12 cellular contexts compared by ENCODE assay signal in the genomic region with DNA sequence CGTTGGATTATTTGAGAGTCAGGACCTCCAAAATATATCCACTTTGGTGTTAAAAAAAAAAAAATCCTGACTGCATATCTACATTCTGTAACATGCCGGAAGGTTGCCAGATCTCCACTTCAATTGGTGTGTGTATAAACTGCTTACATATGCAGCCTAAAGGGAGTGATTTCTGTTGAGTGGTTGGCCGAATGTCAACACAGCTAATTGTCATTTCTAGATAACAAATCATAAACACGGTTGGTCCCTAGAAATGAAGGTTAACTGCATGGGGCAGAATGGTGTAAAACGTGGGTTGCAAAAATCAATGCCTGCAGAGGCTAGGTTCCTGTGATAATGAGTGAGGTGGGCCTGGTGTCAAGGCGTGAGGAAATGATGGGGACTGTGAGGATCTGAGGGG.
"Had no signal": no experiment of that assay in that cellular context is flagged by ENCODE, and none has a peak within 500 bp of the region (broad histone marks: within the 10 kb centered on the region; RNA-seq: fewer than 3 reads in every experiment).

No MANE protein-coding gene starts in this region.

- H3K4me3 ChIP-seq: cardiac muscle cell, esophagus muscularis mucosa, lung, tibial nerve, vagina had no signal

- H3K27me3 ChIP-seq: cardiac muscle cell, esophagus muscularis mucosa, tibial nerve, vagina had no signal

- H3K9me3 ChIP-seq: esophagus muscularis mucosa, tibial nerve, vagina had no signal

- DNase-seq: activated CD4-positive, alpha-beta T cell treated with anti-CD3 and anti-CD28 coated beads for 36 hours; activated CD4-positive, alpha-beta T cell treated with anti-CD3 and anti-CD28 coated beads, Interleukin-2, amount 50 U/mL, for 48 hours; activated gamma-delta T cell; dermis blood vessel endothelial cell; effector memory CD4-positive, alpha-beta T cell; nucleus accumbens; stimulated activated naive CD8-positive, alpha-beta T cell treated with anti-CD3 and anti-CD28 coated beads, Interleukin-15, Interleukin-2, amounts not matched to agents 100 U/mL and 50 U/mL, for 24 hours had no signal

- H3K4me1 ChIP-seq: esophagus muscularis mucosa, vagina had no signal

- H3K36me3 ChIP-seq: cardiac muscle cell, esophagus muscularis mucosa, tibial nerve, vagina had no signal

- ATAC-seq: activated CD4-positive, alpha-beta T cell treated with anti-CD3 and anti-CD28 coated beads for 36 hours; stimulated activated naive CD8-positive, alpha-beta T cell treated with anti-CD3 and anti-CD28 coated beads, Interleukin-15, Interleukin-2, amounts not matched to agents 100 U/mL and 50 U/mL, for 24 hours had no signal

- H3K27ac ChIP-seq: cardiac muscle cell, esophagus muscularis mucosa, tibial nerve, vagina had no signal
